ENCODE assay signal across 10 cellular contexts in genomic region chr12:109571773-109572505, GRCh38. TPM values are rescaled to one million over a fixed set of nuclear protein-coding genes. Genes with fewer than 3 reads are reported as not detected.
DNase-seq lines count a peak whose midpoint lies in the region; ATAC-seq and TF ChIP-seq lines count a peak whose summit lies in the region.
"Had no signal": no experiment of that assay in that cellular context is flagged by ENCODE, and none has a peak within 500 bp of the region (broad histone marks: within the 10 kb centered on the region; RNA-seq: fewer than 3 reads in every experiment).

No MANE protein-coding gene starts in this region.

- H3K36me3 Mint-ChIP-seq in CD14-positive monocyte (peaks cover 21 to 28% of the 10 kb centered on the region in 2 donors), mesothelial cell of epicardium (peaks cover 4% of the 10 kb centered on the region)
- peaks cover 6% of the 10 kb centered on the region for H3K36me3 Mint-ChIP-seq in activated naive CD8-positive, alpha-beta T cell treated with anti-CD3 and anti-CD28 coated beads, Interleukin-2, amount 50 U/mL, for 24 hours (ENCODE audit: low read depth)

- CTCF ChIA-PET in HCT116 (lab: Charles Lee): interaction anchor here (1.2 kb wide), 1 partner anchor 11 kb away, joined by 3 read pairs; no protein-coding TSS in a partner anchor

- H3K4me1 Mint-ChIP-seq in CD14-positive monocyte (peaks cover 16% of the 10 kb centered on the region), mesothelial cell of epicardium (peaks cover 20% of the 10 kb centered on the region)
- peaks cover 19% of the 10 kb centered on the region for H3K4me1 Mint-ChIP-seq in activated naive CD8-positive, alpha-beta T cell treated with anti-CD3 and anti-CD28 coated beads, Interleukin-2, amount 50 U/mL, for 24 hours

- no peaks in the 10 kb centered on the region for H3K27me3 Mint-ChIP-seq in CD14-positive monocyte (ENCODE audit: low read depth in 3 of 3)
- H3K27me3 Mint-ChIP-seq in activated naive CD8-positive, alpha-beta T cell treated with anti-CD3 and anti-CD28 coated beads, Interleukin-2, amount 50 U/mL, for 24 hours: no peaks in the 10 kb centered on the region
- no peaks in the 10 kb centered on the region for H3K27me3 Mint-ChIP-seq in mesothelial cell of epicardium (ENCODE audit: low read depth)

- POLR2A ChIA-PET in HCT116 (lab: Charles Lee): interaction anchor here (0.7 kb wide), 1 partner anchor 106 kb away, joined by 3 read pairs; no protein-coding TSS in a partner anchor

- RAD21 ChIA-PET in HCT116 (lab: Charles Lee; ENCODE audit: low non-redundant PET in 1 of 2, low total read pairs in 2 of 2, uncharacterized antibody in 2 of 2, unreplicated experiment in 2 of 2): no interaction called here

- no TSS peak for BruUV-seq in HCT116 (replicated peaks; lab: Mats Ljungman, UMichigan)

- peak overlapping the region; percentile 71 to 90; a peak in 1 of 4 replicates for H3K4me3 ChIP-seq in HCT116 (replicated peaks in 1 of 2; ENCODE audit: low read depth in 1 of 2, low read length in 2 of 2)

- TF ChIP-seq CTCF in CD14-positive monocyte (IDR thresholded peaks at IDR 0.05): no peak
- TF ChIP-seq CTCF in HCT116 (IDR thresholded peaks at IDR 0.05 in 2 of 3, conservative IDR thresholded peaks at IDR 0.05 in 1 of 3; ENCODE audit: borderline replicate concordance in 1 of 3, insufficient read depth in 1 of 3, low read depth in 2 of 3, low read length in 2 of 3): no peak
- no peak for TF ChIP-seq CTCF in mesothelial cell of epicardium (IDR thresholded peaks at IDR 0.05; ENCODE audit: unreplicated experiment)

- H2AFZ ChIP-seq in HCT116 (ENCODE audit: low read depth, low read length, poor library complexity, severe bottlenecking): no peak overlapping the region

- no peak for ATAC-seq in HCT116
- no peak for ATAC-seq in activated naive CD8-positive, alpha-beta T cell treated with anti-CD3 and anti-CD28 coated beads, Interleukin-2, amount 50 U/mL, for 24 hours

- peaks cover 0 to 4% of the 10 kb centered on the region in 2 experiments; a peak in 1 of 4 replicates for H3K36me3 ChIP-seq in HCT116 (ENCODE audit: control insufficient read depth in 1 of 2, insufficient read depth in 2 of 2, low read length in 2 of 2)

- H3K9me3 Mint-ChIP-seq in CD14-positive monocyte (no peaks in the 10 kb centered on the region), mesothelial cell of epicardium (no peaks in the 10 kb centered on the region)
- H3K9me3 Mint-ChIP-seq in activated naive CD8-positive, alpha-beta T cell treated with anti-CD3 and anti-CD28 coated beads, Interleukin-2, amount 50 U/mL, for 24 hours: no peaks in the 10 kb centered on the region

- H3K9me3 ChIP-seq in HCT116 (ENCODE audit: control insufficient read depth in 1 of 2, insufficient read depth in 1 of 2, low read depth in 1 of 2, low read length in 2 of 2): no peaks in the 10 kb centered on the region

- peak overlapping the region; percentile 86 for H3K4me2 ChIP-seq in HCT116 (ENCODE audit: low read length)

- H3K27me3 ChIP-seq in HCT116 (ENCODE audit: insufficient read depth, low read length): no peaks in the 10 kb centered on the region

- no peaks in the 10 kb centered on the region for H3K79me2 ChIP-seq in HCT116 (ENCODE audit: insufficient read depth, low read length)

- TF ChIP-seq RAD21 in HCT116 (IDR thresholded peaks at IDR 0.05; ENCODE audit: low read depth): no peak

- TF ChIP-seq POLR2A in HCT116 (IDR thresholded peaks at IDR 0.05; ENCODE audit: borderline replicate concordance, extremely low read depth, insufficient read depth, insufficient read length): no peak

- intact Hi-C loops in CD14-positive monocyte (cut with micrococcal nuclease): loop anchor here (5.0 to 10.0 kb wide), 2 partner anchors 87 to 140 kb away; partner anchors contain the start of gene FAM222A (in 1 of the 2)
- intact Hi-C loops in HCT116 (cut with micrococcal nuclease): no loop called here

- H3K27ac Mint-ChIP-seq in CD14-positive monocyte: peak overlapping the region in 4 of 7 donors; percentile 10 to 98 (median 97)
- H3K27ac Mint-ChIP-seq in activated naive CD8-positive, alpha-beta T cell treated with anti-CD3 and anti-CD28 coated beads, Interleukin-2, amount 50 U/mL, for 24 hours: no peak overlapping the region
- no peak overlapping the region for H3K27ac Mint-ChIP-seq in mesothelial cell of epicardium

- H3K9me2 ChIP-seq in HCT116 (ENCODE audit: insufficient read depth): no peaks in the 10 kb centered on the region

- no peak for DNase-seq in CD14-positive monocyte (ENCODE audit: low spot score)
- DNase-seq in HCT116 (ENCODE audit: low read depth, low spot score): no peak
- no peak for DNase-seq in activated naive CD8-positive, alpha-beta T cell treated with anti-CD3 and anti-CD28 coated beads, Interleukin-2, amount 50 U/mL, for 24 hours
- no peak for DNase-seq in mesothelial cell of epicardium (ENCODE audit: low spot score in 2 of 2, unreplicated experiment in 2 of 2)
- no peak for DNase-seq in NCI-H526 (lab: John Stamatoyannopoulos, UW)
- no peak for DNase-seq in putamen (ENCODE audit: low spot score)
- no peak for DNase-seq in mesenteric fat pad (ENCODE audit: low spot score)
- DNase-seq in activated effector memory CD4-positive, alpha-beta T cell treated with anti-CD3 and anti-CD28 coated beads, Interleukin-2, amount 50 U/mL, for 16 hours: no peak
- DNase-seq: Kasumi-1, NCI-H345 had no signal

- H3K4me3 Mint-ChIP-seq in CD14-positive monocyte (no peak overlapping the region), mesothelial cell of epicardium (peak overlapping the region; percentile 13)
- H3K4me3 Mint-ChIP-seq in activated naive CD8-positive, alpha-beta T cell treated with anti-CD3 and anti-CD28 coated beads, Interleukin-2, amount 50 U/mL, for 24 hours: peak overlapping the region; percentile 40

- H3K27ac ChIP-seq in HCT116 (ENCODE audit: low read depth, low read length): no peak overlapping the region

- no peaks in the 10 kb centered on the region for H4K20me1 ChIP-seq in HCT116 (ENCODE audit: insufficient read depth)

- H3K9ac ChIP-seq in HCT116 (ENCODE audit: low read length): peak overlapping the region; percentile 71; the same call in 1 of the 2 replicates

- H3K4me1 ChIP-seq in HCT116 (ENCODE audit: control insufficient read depth in 1 of 2, insufficient read depth in 2 of 2, low read length in 2 of 2): peaks cover 4 to 17% of the 10 kb centered on the region in 2 experiments; a peak in 3 of 4 replicates

TF ChIP-seq in HCT116, 20 proteins besides CTCF, POLR2A, EP300 and RAD21:
- TF ChIP-seq MAX (IDR thresholded peaks at IDR 0.05) (no peak), JUND (IDR thresholded peaks at IDR 0.05) (no peak), SIN3A (IDR thresholded peaks at IDR 0.05; ENCODE audit: low read depth) (no peak), ZNF274 (IDR thresholded peaks at IDR 0.05; ENCODE audit: low read depth, low read length) (no peak), ZFX (IDR thresholded peaks at IDR 0.05) (no peak), EZH2phosphoT487 (IDR thresholded peaks at IDR 0.05; ENCODE audit: borderline replicate concordance) (no peak), SRF (IDR thresholded peaks at IDR 0.05; ENCODE audit: low read depth) (no peak), CBX3 (IDR thresholded peaks at IDR 0.05; ENCODE audit: low read depth) (no peak), TCF7L2 (IDR thresholded peaks at IDR 0.05; ENCODE audit: borderline replicate concordance, extremely low read depth, insufficient read depth, insufficient read length) (no peak), CEBPB (IDR thresholded peaks at IDR 0.05; ENCODE audit: low read depth) (no peak), YY1 (IDR thresholded peaks at IDR 0.05; ENCODE audit: extremely low read depth, insufficient replicate concordance, low read depth, low read length) (no peak), POLR2AphosphoS5 (IDR thresholded peaks at IDR 0.05; ENCODE audit: low read depth, low read length) (no peak), FOSL1 (IDR thresholded peaks at IDR 0.05; ENCODE audit: low read depth) (no peak), SP1 (IDR thresholded peaks at IDR 0.05; ENCODE audit: low read depth) (no peak), EGR1 (IDR thresholded peaks at IDR 0.05; ENCODE audit: low read depth) (no peak)
- TF ChIP-seq, protein P1, sequence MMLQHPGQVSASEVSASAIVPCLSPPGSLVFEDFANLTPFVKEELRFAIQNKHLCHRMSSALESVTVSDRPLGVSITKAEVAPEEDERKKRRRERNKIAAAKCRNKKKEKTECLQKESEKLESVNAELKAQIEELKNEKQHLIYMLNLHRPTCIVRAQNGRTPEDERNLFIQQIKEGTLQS (IDR thresholded peaks at IDR 0.05): no peak
- TF ChIP-seq, protein P2, sequence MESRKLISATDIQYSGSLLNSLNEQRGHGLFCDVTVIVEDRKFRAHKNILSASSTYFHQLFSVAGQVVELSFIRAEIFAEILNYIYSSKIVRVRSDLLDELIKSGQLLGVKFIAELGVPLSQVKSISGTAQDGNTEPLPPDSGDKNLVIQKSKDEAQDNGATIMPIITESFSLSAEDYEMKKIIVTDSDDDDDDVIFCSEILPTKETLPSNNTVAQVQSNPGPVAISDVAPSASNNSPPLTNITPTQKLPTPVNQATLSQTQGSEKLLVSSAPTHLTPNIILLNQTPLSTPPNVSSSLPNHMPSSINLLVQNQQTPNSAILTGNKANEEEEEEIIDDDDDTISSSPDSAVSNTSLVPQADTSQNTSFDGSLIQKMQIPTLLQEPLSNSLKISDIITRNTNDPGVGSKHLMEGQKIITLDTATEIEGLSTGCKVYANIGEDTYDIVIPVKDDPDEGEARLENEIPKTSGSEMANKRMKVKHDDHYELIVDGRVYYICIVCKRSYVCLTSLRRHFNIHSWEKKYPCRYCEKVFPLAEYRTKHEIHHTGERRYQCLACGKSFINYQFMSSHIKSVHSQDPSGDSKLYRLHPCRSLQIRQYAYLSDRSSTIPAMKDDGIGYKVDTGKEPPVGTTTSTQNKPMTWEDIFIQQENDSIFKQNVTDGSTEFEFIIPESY (IDR thresholded peaks at IDR 0.05; ENCODE audit: extremely low read depth, insufficient replicate concordance, low read length): no peak
TF ChIP-seq in HCT116: peak in this region for 0.

RNA-seq across cellular contexts. Expression of gene MMAB, which starts 1.4 kb away (rescaled TPM):
- 10 to 100 TPM; 12.4 to 15.6 TPM for polyA plus RNA-seq in CD14-positive monocyte
- total RNA-seq in HCT116 (2021; ENCODE audit: unreplicated experiment): 34.9 TPM
- 35.1 and 36.8 TPM in 2 replicates for polyA plus RNA-seq in HCT116 (2012)
- 24.3 to 26.4 TPM (median 26.2 TPM) in 3 replicates for total RNA-seq in mesothelial cell of epicardium
- total RNA-seq in mesenteric fat pad: 26.8 TPM

RNA-seq across cellular contexts. Expression of gene MVK, which starts 1.7 kb away (rescaled TPM):
- 1 to 10 TPM; 1.1 to 1.6 TPM for polyA plus RNA-seq in CD14-positive monocyte
- total RNA-seq in HCT116 (2021; ENCODE audit: unreplicated experiment) (17.3 TPM), mesothelial cell of epicardium (17.3 to 19.6 TPM (median 18.0 TPM) in 3 replicates), mesenteric fat pad (9.1 TPM)
- polyA plus RNA-seq in HCT116 (2012): 19.2 and 20.3 TPM in 2 replicates

Comparison
In these comparisons a context has a peak if more than half of its experiments do, and no peak if none do; other contexts are left out.
1. H3K27ac Mint-ChIP-seq: peak in CD14-positive monocyte (4 of 7); none in activated naive CD8-positive, alpha-beta T cell treated with anti-CD3 and anti-CD28 coated beads, Interleukin-2, amount 50 U/mL, for 24 hours (single experiment) and mesothelial cell of epicardium (single experiment).
2. H3K4me3 Mint-ChIP-seq: peak in activated naive CD8-positive, alpha-beta T cell treated with anti-CD3 and anti-CD28 coated beads, Interleukin-2, amount 50 U/mL, for 24 hours (single experiment) and mesothelial cell of epicardium (single experiment); none in CD14-positive monocyte (0 of 2).